Comparison of ENCODE assay signal across 1 cellular context in genomic region chr5:96537386-96537785, GRCh38.
TF ChIP-seq lines count a peak whose summit lies in the region.

No MANE protein-coding gene starts in this region.

TF ChIP-seq in K562, 482 proteins besides CTCF, POLR2A, EP300 and RAD21 (continued from another document):
- TF ChIP-seq ZBTB49 (CRISPR knock-in tag; IDR thresholded peaks at IDR 0.05; ENCODE audit: borderline replicate concordance) (no peak), RFX5 (IDR thresholded peaks at IDR 0.05; ENCODE audit: low read depth, low read length) (no peak), MAFG (tag; conservative IDR thresholded peaks at IDR 0.05) (0 out of 2 replicates have a peak, but pooled peaks have one; percentile 23), MAFK (IDR thresholded peaks at IDR 0.05; ENCODE audit: low read length) (no peak), ZNF384 (IDR thresholded peaks at IDR 0.05; ENCODE audit: low read depth, low read length) (peak; percentile 50; the same call in 1 of the 2 replicates), SMAD4 (CRISPR knock-in tag; conservative IDR thresholded peaks at IDR 0.05) (no peak), GABPA (tag; conservative IDR thresholded peaks at IDR 0.05; ENCODE audit: low read depth) (peak; percentile 57), MYBL2 (IDR thresholded peaks at IDR 0.05; ENCODE audit: low read depth) (no peak), MYBL2 (CRISPR knock-in tag; IDR thresholded peaks at IDR 0.05; ENCODE audit: borderline replicate concordance) (no peak), POLR2H (tag; IDR thresholded peaks at IDR 0.05; ENCODE audit: low read depth) (0 out of 2 replicates have a peak, but pooled peaks have one; percentile 17), DPF2 (IDR thresholded peaks at IDR 0.05) (no peak), ZNF79 (CRISPR knock-in tag; IDR thresholded peaks at IDR 0.05; ENCODE audit: low read depth) (no peak), C11orf30 (IDR thresholded peaks at IDR 0.05; ENCODE audit: low read depth) (0 out of 2 replicates have a peak, but pooled peaks have one; percentile 17), RFX1 (IDR thresholded peaks at IDR 0.05) (peak; percentile 62), MEF2A (IDR thresholded peaks at IDR 0.05; ENCODE audit: control insufficient read depth, low read depth, low read length) (no peak), ATF7 (IDR thresholded peaks at IDR 0.05) (no peak), ZNF586 (CRISPR knock-in tag; conservative IDR thresholded peaks at IDR 0.05) (no peak), LEF1 (IDR thresholded peaks at IDR 0.05) (no peak), HNRNPUL1 (IDR thresholded peaks at IDR 0.05; ENCODE audit: low read length) (no peak), NFATC3 (IDR thresholded peaks at IDR 0.05) (no peak)
TF ChIP-seq in K562: peak in this region for 11.
